ENCODE assay signal across 6 cellular contexts in genomic region chr9:92796297-92796804, GRCh38. TPM values are rescaled to one million over a fixed set of nuclear protein-coding genes. Genes with fewer than 3 reads are reported as not detected.
A peak's percentile ranks its signal among the peaks of the same experiment; 100 is the strongest.
DNase-seq lines count a peak whose midpoint lies in the region; ATAC-seq, FAIRE-seq and TF ChIP-seq lines count a peak whose summit lies in the region.
"Not testable (repeated sequence)": the region's sequence is repeated elsewhere in the genome, so short reads cannot be mapped to it uniquely, and the experiment has no call there.

No MANE protein-coding gene starts in this region.

- H3K36me3 ChIP-seq in GM23338 (ENCODE audit: insufficient read depth); GM12878 (ENCODE audit: control insufficient read depth in 2 of 2, insufficient read depth in 2 of 2, low read length in 1 of 2); lung (ENCODE audit: control insufficient read depth in 2 of 2, insufficient read depth in 2 of 2, low read length in 2 of 2): not testable (repeated sequence)

- H3K4me1 Mint-ChIP-seq in GM23338, result not testable (repeated sequence)

- not testable (repeated sequence) for H3K79me2 ChIP-seq in GM23338 (replicated peaks; ENCODE audit: insufficient read depth); GM12878 (ENCODE audit: control insufficient read depth, insufficient read depth, low read length)

- intact Hi-C loops in GM12878 (cut with micrococcal nuclease; ENCODE audit: unreplicated experiment), result not testable (repeated sequence)

- TF ChIP-seq RAD21 in GM12878 (IDR thresholded peaks at IDR 0.05; ENCODE audit: insufficient read depth, low read depth, low read length), result not testable (repeated sequence)

- not testable (repeated sequence) for H3K4me2 ChIP-seq in GM23338; GM12878 (ENCODE audit: control insufficient read depth, insufficient read depth)

- not testable (repeated sequence) for BruUV-seq in GM12878 (replicated peaks; lab: Mats Ljungman, UMichigan)

- not testable (repeated sequence) for H3K9me3 ChIP-seq in GM12878 (replicated peaks; ENCODE audit: control insufficient read depth, insufficient read depth, low read length); lung (ENCODE audit: control insufficient read depth in 2 of 2, insufficient read depth in 1 of 2, low read length in 1 of 2)

- not testable (repeated sequence) for H3K4me3 ChIP-seq in GM23338, GM12878, lung

- H3K36me3 Mint-ChIP-seq in GM23338 (ENCODE audit: low read depth), result not testable (repeated sequence)

- not testable (repeated sequence) for H3K27ac ChIP-seq in GM23338 (ENCODE audit: low read depth); GM12878 (ENCODE audit: control insufficient read depth, insufficient read depth); lung (ENCODE audit: low read depth in 1 of 2, low read length in 1 of 2)

- DNase-seq in GM23338 (ENCODE audit: low spot score); GM12878 (ENCODE audit: low read depth, low spot score); left lobe of liver (ENCODE audit: low spot score): not testable (repeated sequence)
- DNase-seq in NCI-H1417 (lab: John Stamatoyannopoulos, UW) (peak in 2 of 3 experiments; percentile 19 to 52), NCI-H69 (lab: John Stamatoyannopoulos, UW) (peak; percentile 55), lung (ENCODE audit: low spot score) (peak; percentile 13)

- TF ChIP-seq POLR2A in GM12878 (IDR thresholded peaks at IDR 0.05; ENCODE audit: low read depth, low read length), result not testable (repeated sequence)

- H3K9me3 Mint-ChIP-seq in GM23338, result not testable (repeated sequence)

- SMC1A ChIA-PET in GM12878 (lab: Charles Lee; ENCODE audit: uncharacterized antibody, unreplicated experiment), result interaction anchor here (0.6 kb wide), 1 partner anchor 176 kb away, joined by 3 read pairs; no protein-coding TSS in a partner anchor

- TF ChIP-seq EP300 in GM12878 (IDR thresholded peaks at IDR 0.05; ENCODE audit: borderline replicate concordance in 1 of 2, control insufficient read depth in 1 of 2, low read depth in 2 of 2, low read length in 2 of 2), result not testable (repeated sequence)

- not testable (repeated sequence) for H3K9ac ChIP-seq in GM12878 (ENCODE audit: control insufficient read depth, insufficient read depth, low read length)

- in situ Hi-C loops in GM12878 (cut with MboI), result not testable (repeated sequence)

- not testable (repeated sequence) for TF ChIP-seq CTCF in GM23338 (conservative IDR thresholded peaks at IDR 0.05; ENCODE audit: low read depth in 2 of 2); GM12878 (IDR thresholded peaks at IDR 0.05 in 2 of 3, conservative IDR thresholded peaks at IDR 0.05 in 1 of 3; ENCODE audit: control insufficient read depth in 2 of 3, extremely low read depth in 1 of 3, insufficient read depth in 1 of 3, low read depth in 3 of 3, low read length in 3 of 3); lung (IDR thresholded peaks at IDR 0.05; ENCODE audit: control extremely low read depth, extremely low read depth)

- 0 out of 2 replicates have a peak overlapping the region, but pooled peaks have one; percentile 32 for H2AFZ ChIP-seq in GM23338
- H2AFZ ChIP-seq in GM12878 (ENCODE audit: control insufficient read depth, low read depth, low read length), result not testable (repeated sequence)

- WGBS in GM12878 (ENCODE audit: insufficient coverage, insufficient replicate concordance, low lambda C conversion rate, missing lambda C conversion rate), result 24% methylated on average over 9 of the region's 9 CpGs
- 53 to 84% methylated on average over 9 of the region's 9 CpGs for WGBS in lung, 2 donors

- CTCF ChIA-PET in GM12878 (lab: Yijun Ruan, JAX), result interaction anchor here (0.8 kb wide), 1 partner anchor 80 kb away, joined by 3 read pairs; no protein-coding TSS in a partner anchor

- not testable (repeated sequence) for H3K9me2 ChIP-seq in GM23338 (ENCODE audit: insufficient read depth)

- RAD21 ChIA-PET in GM12878 (lab: Charles Lee; ENCODE audit: unreplicated experiment), result interaction anchor here (1.1 kb wide), 1 partner anchor 79 kb away, joined by 4 read pairs; no protein-coding TSS in a partner anchor

- H3K4me1 ChIP-seq in GM23338 (ENCODE audit: insufficient read depth); GM12878 (ENCODE audit: control insufficient read depth, insufficient read depth, low read length); lung (ENCODE audit: control insufficient read depth in 2 of 2, insufficient read depth in 2 of 2, low read length in 2 of 2): not testable (repeated sequence)

- H3F3A ChIP-seq in GM23338 (replicated peaks; ENCODE audit: low read depth), result not testable (repeated sequence)

- not testable (repeated sequence) for H3K27me3 Mint-ChIP-seq in GM23338 (ENCODE audit: insufficient read depth, low read depth, poor library complexity)

- POLR2A ChIA-PET in GM12878 (lab: Charles Lee), result not testable (repeated sequence)

- not testable (repeated sequence) for H3K4me3 Mint-ChIP-seq in GM23338

- FAIRE-seq in GM12878 (lab: Jason Lieb, UNC), result not testable (repeated sequence)

- ATAC-seq in GM23338 (peak; percentile 59), GM12878 (peak; percentile 24; the same call in 1 of the 3 replicates), left lobe of liver (peak; percentile 55)
- ATAC-seq in lung (ENCODE audit: insufficient read depth, low FRiP score), result not testable (repeated sequence)

- H3K27me3 ChIP-seq in GM23338 (ENCODE audit: insufficient read depth); GM12878 (replicated peaks in 1 of 2; ENCODE audit: control insufficient read depth in 2 of 2, insufficient read depth in 2 of 2, low read length in 1 of 2); lung (ENCODE audit: control insufficient read depth, insufficient read depth): not testable (repeated sequence)

- not testable (repeated sequence) for H4K20me1 ChIP-seq in GM23338 (replicated peaks; ENCODE audit: insufficient read depth); GM12878 (ENCODE audit: control insufficient read depth, insufficient read depth)

- H3K27ac Mint-ChIP-seq in GM23338, result not testable (repeated sequence)

RNA-seq across cellular contexts. Expression of gene BICD2, which starts 31.7 kb away (rescaled TPM):
- 34.3 and 38.1 TPM in 2 replicates for total RNA-seq in GM23338 (2014; rRNA removed; shearing (Covaris generic))
- 8.7 and 9.6 TPM in 2 replicates for polyA plus RNA-seq in GM23338 (2016; fragmentation: Nextera tagmentation; extraction: Ambion mirVana)
- 24.1 and 27.6 TPM in 2 replicates for total RNA-seq in GM12878 (2013; cell fraction: nucleolus; rRNA removed)
- total RNA-seq in GM12878 (2014; rRNA removed), result 19.2 and 20.2 TPM in 2 replicates
- total RNA-seq in GM12878 (2014; rRNA removed; fragmentation: Illumina TruSeq; extraction: Trizol), result 13.6 and 14.4 TPM in 2 replicates
- total RNA-seq in GM12878 (2021), result 24.1 and 25.5 TPM in 2 replicates
- polyA plus RNA-seq in GM12878 (2011; ENCODE audit: low read depth), result 6.3 TPM
- polyA plus RNA-seq in GM12878 (2011; rRNA removed), result 4.2 and 5.3 TPM in 2 replicates
- polyA plus RNA-seq in GM12878 (2011; cell fraction: cytosol; rRNA removed), result 6.6 and 7.1 TPM in 2 replicates
- 8.7 and 12.9 TPM in 2 replicates for polyA plus RNA-seq in GM12878 (2011; cell fraction: nucleus; rRNA removed)
- polyA plus RNA-seq in GM12878 (2012), result 10.9 and 13.5 TPM in 2 replicates
- polyA plus RNA-seq in GM12878 (2014; fragmentation: Illumina TruSeq; extraction: Trizol), result 10.1 and 11.9 TPM in 2 replicates
- polyA plus RNA-seq in GM12878 (2014; fragmentation: Nextera tagmentation; extraction: Ambion mirVana), result 1 to 10 TPM; 5.8 to 7.0 TPM
- 14.5 and 16.1 TPM in 2 replicates for polyA plus RNA-seq in GM12878 (2014; rRNA removed)
- polyA plus RNA-seq in GM12878 (2016; fragmentation: Nextera tagmentation; extraction: Ambion mirVana), result 10 to 100 TPM; 14.3 to 15.1 TPM
- 6.7 and 7.2 TPM in 2 replicates for polyA minus RNA-seq in GM12878 (2011; rRNA and poly(A)+ RNA removed)
- 3.2 and 3.7 TPM in 2 replicates for polyA minus RNA-seq in GM12878 (2011; cell fraction: cytosol; rRNA and poly(A)+ RNA removed)
- polyA minus RNA-seq in GM12878 (2011; cell fraction: nucleus; rRNA and poly(A)+ RNA removed), result 5.0 and 9.8 TPM in 2 replicates
- 8.0 TPM for total RNA-seq in left lobe of liver
- 10 to 100 TPM; 32.9 to 33.2 TPM for total RNA-seq in lung
- polyA plus RNA-seq in lung, result 10 to 100 TPM; 13.8 to 20.0 TPM
